1 cellular context compared by ENCODE assay signal in the genomic region with DNA sequence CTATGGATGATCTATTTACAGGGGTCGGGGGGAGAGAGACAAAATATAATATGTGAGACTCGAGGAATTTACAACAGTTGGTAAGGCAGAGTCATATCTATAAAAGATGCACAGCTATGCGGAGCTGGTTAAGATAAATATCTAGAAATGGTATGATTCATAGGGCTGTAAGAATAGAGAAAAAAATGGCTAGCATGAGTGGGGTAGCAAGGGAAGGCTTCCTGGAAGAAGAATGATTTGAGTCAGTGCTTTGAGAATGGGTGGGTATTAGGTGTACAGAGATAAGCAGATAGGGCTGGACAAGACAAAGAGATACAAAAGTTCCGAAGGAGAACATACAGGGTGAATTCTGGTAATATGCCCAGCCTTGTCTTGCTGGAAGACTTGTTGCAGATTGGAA.
TF ChIP-seq lines count a peak whose summit lies in the region.

No MANE protein-coding gene starts in this region.

TF ChIP-seq in K562, 482 proteins besides CTCF, POLR2A, EP300 and RAD21 (continued from another document):
- TF ChIP-seq EP400 (IDR thresholded peaks at IDR 0.05) (no peak), ADNP (tag; IDR thresholded peaks at IDR 0.05) (no peak), STAT5B (CRISPR knock-in tag; IDR thresholded peaks at IDR 0.05) (no peak), ZNF740 (CRISPR knock-in tag; IDR thresholded peaks at IDR 0.05) (no peak), ZNF740 (tag; IDR thresholded peaks at IDR 0.05) (no peak), JUND (IDR thresholded peaks at IDR 0.05; ENCODE audit: borderline replicate concordance, low read depth, low read length) (0 out of 2 replicates have a peak, but pooled peaks have one; percentile 20), JUND (tag; IDR thresholded peaks at IDR 0.05; ENCODE audit: borderline replicate concordance, low read depth, low read length) (no peak), RFX5 (IDR thresholded peaks at IDR 0.05; ENCODE audit: low read depth, low read length) (no peak), NFRKB (IDR thresholded peaks at IDR 0.05; ENCODE audit: low read depth) (no peak), ARID1B (IDR thresholded peaks at IDR 0.05) (peak; percentile 46), L3MBTL2 (IDR thresholded peaks at IDR 0.05) (no peak), ZBTB9 (CRISPR knock-in tag; IDR thresholded peaks at IDR 0.05) (no peak), TFE3 (CRISPR knock-in tag; IDR thresholded peaks at IDR 0.05) (no peak), RBFOX2 (IDR thresholded peaks at IDR 0.05; ENCODE audit: low read depth, low read length) (no peak), PCBP2 (IDR thresholded peaks at IDR 0.05; ENCODE audit: low read depth, low read length, poor library complexity, severe bottlenecking) (no peak), ZFP36 (IDR thresholded peaks at IDR 0.05; ENCODE audit: low read depth, low read length, partially characterized antibody) (peak; percentile 89), PTRF (tag; IDR thresholded peaks at IDR 0.05) (no peak), TRIM28 (IDR thresholded peaks at IDR 0.05) (no peak), FOSL1 (tag; conservative IDR thresholded peaks at IDR 0.05) (peak; percentile 71), ZNF217 (CRISPR knock-in tag; IDR thresholded peaks at IDR 0.05) (no peak), SREBF1 (IDR thresholded peaks at IDR 0.05; ENCODE audit: borderline replicate concordance, low read depth, low read length) (no peak), PHB2 (IDR thresholded peaks at IDR 0.05; ENCODE audit: low read depth) (no peak), ZNF23 (CRISPR knock-in tag; IDR thresholded peaks at IDR 0.05) (no peak), DPF2 (IDR thresholded peaks at IDR 0.05) (peak; percentile 29; the same call in 1 of the 2 replicates), NR0B1 (IDR thresholded peaks at IDR 0.05; ENCODE audit: partially characterized antibody) (no peak)
TF ChIP-seq in K562: peak in this region for 6.
